ENCODE assay signal across 9 cellular contexts in genomic region chr10:48287417-48288391, GRCh38.
DNase-seq lines count a peak whose midpoint lies in the region; ATAC-seq lines count a peak whose summit lies in the region.
"Had no signal": no experiment of that assay in that cellular context is flagged by ENCODE, and none has a peak within 500 bp of the region (broad histone marks: within the 10 kb centered on the region; RNA-seq: fewer than 3 reads in every experiment).

No MANE protein-coding gene starts in this region.

- ATAC-seq in GM21447 (IDR thresholded peaks at IDR 0.05; ENCODE audit: unreplicated experiment) (peak; percentile 57), HG03025 (IDR thresholded peaks at IDR 0.05; ENCODE audit: low FRiP score, unreplicated experiment) (no peak), GM18519 (IDR thresholded peaks at IDR 0.05; ENCODE audit: low FRiP score, unreplicated experiment) (no peak)

- DNase-seq in COLO668 (lab: John Stamatoyannopoulos, UW; ENCODE audit: unreplicated experiment) (peak; percentile 20), NCI-H524 treated with DMSO at 0.1 percent for 48 hours (lab: John Stamatoyannopoulos, UW) (peak; percentile 40), islet precursor cell (peak; percentile 72), NCI-H187 treated with DMSO at 0.1 percent for 48 hours (lab: John Stamatoyannopoulos, UW) (no peak), NCI-H526 treated with DMSO at 0.1 percent for 48 hours (lab: John Stamatoyannopoulos, UW) (no peak)
- DNase-seq: psoas muscle had no signal

Comparison
In these comparisons a context has a peak if more than half of its experiments do, and no peak if none do; other contexts are left out.
1. DNase-seq: peak in COLO668 (single experiment), NCI-H524 treated with DMSO at 0.1 percent for 48 hours (single experiment) and islet precursor cell (single experiment); none in NCI-H187 treated with DMSO at 0.1 percent for 48 hours (single experiment) and NCI-H526 treated with DMSO at 0.1 percent for 48 hours (single experiment).